Comparison of ENCODE assay signal across 1 cellular context in genomic region chr10:132527338-132528063, GRCh38.
TF ChIP-seq lines count a peak whose summit lies in the region.

No MANE protein-coding gene starts in this region.

TF ChIP-seq in HepG2, 621 proteins besides CTCF, POLR2A, EP300 and RAD21 (continued from another document):
- TF ChIP-seq ZNF687 (CRISPR knock-in tag; IDR thresholded peaks at IDR 0.05) (0 out of 2 replicates have a peak, but pooled peaks have one; percentile 26), BCL6 (CRISPR knock-in tag; IDR thresholded peaks at IDR 0.05) (0 out of 2 replicates have a peak, but pooled peaks have one; percentile 5), RXRA (CRISPR knock-in tag; IDR thresholded peaks at IDR 0.05) (0 out of 2 replicates have a peak, but pooled peaks have one; percentile 22), ZNF207 (IDR thresholded peaks at IDR 0.05; ENCODE audit: borderline replicate concordance) (no peak), ZNF773 (CRISPR knock-in tag; IDR thresholded peaks at IDR 0.05; ENCODE audit: borderline replicate concordance) (no peak), RFX1 (IDR thresholded peaks at IDR 0.05) (no peak), ZNF3 (CRISPR knock-in tag; IDR thresholded peaks at IDR 0.05) (no peak), ZNF619 (CRISPR knock-in tag; IDR thresholded peaks at IDR 0.05) (no peak), HNF1B (CRISPR knock-in tag; IDR thresholded peaks at IDR 0.05) (peak; percentile 29; the same call in 1 of the 2 replicates)
TF ChIP-seq in HepG2: peak in this region for 6.
